In the genomic region with DNA sequence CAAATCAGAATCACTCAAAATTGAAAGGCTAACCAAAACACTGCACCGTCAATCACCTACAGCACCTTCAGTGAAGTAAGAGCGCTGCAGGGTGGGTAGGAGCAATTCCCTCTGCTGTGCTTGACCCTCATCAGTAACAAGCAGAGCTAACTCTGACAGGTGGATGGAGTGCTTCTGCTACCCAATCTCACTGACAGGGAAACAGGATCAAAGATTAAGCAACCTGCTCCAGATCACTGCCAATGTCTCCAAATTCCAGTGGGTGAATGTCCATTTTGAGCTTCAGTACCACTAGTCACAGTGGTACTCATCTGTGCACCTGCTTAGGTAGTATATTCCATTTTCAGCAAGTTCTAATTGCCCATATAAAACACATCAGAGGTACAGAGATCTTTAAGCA, we compare ENCODE assay signal across 25 cellular contexts. TPM values are rescaled to one million over a fixed set of nuclear protein-coding genes. Genes with fewer than 3 reads are reported as not detected.
DNase-seq lines count a peak whose midpoint lies in the region; ATAC-seq and TF ChIP-seq lines count a peak whose summit lies in the region.
"Had no signal": no experiment of that assay in that cellular context is flagged by ENCODE, and none has a peak within 500 bp of the region (broad histone marks: within the 10 kb centered on the region; RNA-seq: fewer than 3 reads in every experiment).

No MANE protein-coding gene starts in this region.

- no peak overlapping the region for H3K4me3 Mint-ChIP-seq in activated CD8-positive, alpha-beta T cell treated with anti-CD3 and anti-CD28 coated beads for 36 hours
- no peak overlapping the region for H3K4me3 Mint-ChIP-seq in activated CD8-positive, alpha-beta T cell treated with anti-CD3 and anti-CD28 coated beads, Interleukin-2, amount 10 ng/mL, durations not matched to agents 7 days and 5 days
- peak overlapping the region in 3 of 4 donors; percentile 29 to 49 (median 36) for H3K4me3 Mint-ChIP-seq in CD4-positive, CD25-positive, alpha-beta regulatory T cell
- H3K4me3 Mint-ChIP-seq in naive thymus-derived CD8-positive, alpha-beta T cell: peak overlapping the region in 8 of 10 donors; percentile 22 to 65 (median 44)

- CTCF ChIA-PET in activated CD8-positive, alpha-beta T cell treated with anti-CD3 and anti-CD28 coated beads for 36 hours (lab: Charles Lee): no interaction called here
- CTCF ChIA-PET in activated CD8-positive, alpha-beta T cell treated with anti-CD3 and anti-CD28 coated beads, Interleukin-2, amount 10 ng/mL, durations not matched to agents 7 days and 5 days (lab: Charles Lee): interaction anchor here (1.2 kb wide), 1 partner anchor 18 kb away, joined by 3 read pairs; no protein-coding TSS in a partner anchor

- intact Hi-C loops in activated CD8-positive, alpha-beta T cell treated with anti-CD3 and anti-CD28 coated beads for 36 hours (cut with micrococcal nuclease): no loop called here

- peaks cover 74% of the 10 kb centered on the region for H3K4me1 ChIP-seq in CD4-positive, CD25-positive, alpha-beta regulatory T cell (ENCODE audit: control insufficient read depth, insufficient read depth, low read length, poor library complexity, severe bottlenecking)

- no peaks in the 10 kb centered on the region for H3K27me3 Mint-ChIP-seq in activated CD8-positive, alpha-beta T cell treated with anti-CD3 and anti-CD28 coated beads for 36 hours
- no peaks in the 10 kb centered on the region for H3K27me3 Mint-ChIP-seq in activated CD8-positive, alpha-beta T cell treated with anti-CD3 and anti-CD28 coated beads, Interleukin-2, amount 10 ng/mL, durations not matched to agents 7 days and 5 days (ENCODE audit: low read depth)
- H3K27me3 Mint-ChIP-seq in CD4-positive, CD25-positive, alpha-beta regulatory T cell: no peaks in the 10 kb centered on the region
- no peaks in the 10 kb centered on the region for H3K27me3 Mint-ChIP-seq in naive thymus-derived CD8-positive, alpha-beta T cell

- no peaks in the 10 kb centered on the region for H3K9me3 Mint-ChIP-seq in activated CD8-positive, alpha-beta T cell treated with anti-CD3 and anti-CD28 coated beads for 36 hours
- no peaks in the 10 kb centered on the region for H3K9me3 Mint-ChIP-seq in activated CD8-positive, alpha-beta T cell treated with anti-CD3 and anti-CD28 coated beads, Interleukin-2, amount 10 ng/mL, durations not matched to agents 7 days and 5 days (ENCODE audit: insufficient read depth)
- no peaks in the 10 kb centered on the region for H3K9me3 Mint-ChIP-seq in CD4-positive, CD25-positive, alpha-beta regulatory T cell
- peaks cover 0 to 2% (median 0%) of the 10 kb centered on the region in 9 donors for H3K9me3 Mint-ChIP-seq in naive thymus-derived CD8-positive, alpha-beta T cell

- POLR2A ChIA-PET in activated CD8-positive, alpha-beta T cell treated with anti-CD3 and anti-CD28 coated beads for 36 hours (lab: Charles Lee): interaction anchor here (1.9 kb wide), 1 partner anchor 26 kb away, joined by 6 read pairs; no protein-coding TSS in a partner anchor
- POLR2A ChIA-PET in activated CD8-positive, alpha-beta T cell treated with anti-CD3 and anti-CD28 coated beads, Interleukin-2, amount 10 ng/mL, durations not matched to agents 7 days and 5 days (lab: Charles Lee): no interaction called here
- POLR2A ChIA-PET in naive thymus-derived CD8-positive, alpha-beta T cell (lab: Charles Lee): no interaction called here

- H3K4me3 ChIP-seq in CD4-positive, CD25-positive, alpha-beta regulatory T cell (ENCODE audit: low read depth, low read length): peak overlapping the region; percentile 50
- H3K4me3 ChIP-seq: K562, left lung, SJSA1, thoracic aorta, vagina had no signal

- H3K9me3 ChIP-seq in CD4-positive, CD25-positive, alpha-beta regulatory T cell (ENCODE audit: control insufficient read depth in 2 of 2, low read length in 2 of 2): no peaks in the 10 kb centered on the region
- H3K9me3 ChIP-seq: left lung, thoracic aorta, vagina had no signal

- H3K27ac Mint-ChIP-seq in activated CD8-positive, alpha-beta T cell treated with anti-CD3 and anti-CD28 coated beads for 36 hours: peak overlapping the region; percentile 66
- H3K27ac Mint-ChIP-seq in activated CD8-positive, alpha-beta T cell treated with anti-CD3 and anti-CD28 coated beads, Interleukin-2, amount 10 ng/mL, durations not matched to agents 7 days and 5 days: no peak overlapping the region
- H3K27ac Mint-ChIP-seq in CD4-positive, CD25-positive, alpha-beta regulatory T cell: peak overlapping the region in 2 of 3 donors; percentile 59 to 65
- peak overlapping the region in 6 of 10 donors; percentile 36 to 80 (median 40) for H3K27ac Mint-ChIP-seq in naive thymus-derived CD8-positive, alpha-beta T cell

- no peak overlapping the region for H3K27ac ChIP-seq in CD4-positive, CD25-positive, alpha-beta regulatory T cell (ENCODE audit: insufficient read depth, low read length, poor library complexity, severe bottlenecking)
- H3K27ac ChIP-seq in VCaP: peak overlapping the region; percentile 86
- H3K27ac ChIP-seq: left lung, SJSA1, thoracic aorta, vagina had no signal

- H3K4me1 Mint-ChIP-seq in activated CD8-positive, alpha-beta T cell treated with anti-CD3 and anti-CD28 coated beads for 36 hours (ENCODE audit: low read depth): peaks cover 68% of the 10 kb centered on the region
- peaks cover 59% of the 10 kb centered on the region for H3K4me1 Mint-ChIP-seq in activated CD8-positive, alpha-beta T cell treated with anti-CD3 and anti-CD28 coated beads, Interleukin-2, amount 10 ng/mL, durations not matched to agents 7 days and 5 days (ENCODE audit: low read depth)
- peaks cover 20 to 89% (median 63%) of the 10 kb centered on the region in 4 donors for H3K4me1 Mint-ChIP-seq in CD4-positive, CD25-positive, alpha-beta regulatory T cell
- peaks cover 36 to 95% (median 83%) of the 10 kb centered on the region in 4 donors for H3K4me1 Mint-ChIP-seq in naive thymus-derived CD8-positive, alpha-beta T cell

- H3K36me3 ChIP-seq in CD4-positive, CD25-positive, alpha-beta regulatory T cell (ENCODE audit: control insufficient read depth, insufficient read depth, low read length): no peaks in the 10 kb centered on the region
- H3K36me3 ChIP-seq: left lung, thoracic aorta, vagina had no signal

- no peak for TF ChIP-seq CTCF in activated CD8-positive, alpha-beta T cell treated with anti-CD3 and anti-CD28 coated beads for 36 hours (IDR thresholded peaks at IDR 0.05)
- TF ChIP-seq CTCF in VCaP (conservative IDR thresholded peaks at IDR 0.05): no peak

- H3K27me3 ChIP-seq in CD4-positive, CD25-positive, alpha-beta regulatory T cell (ENCODE audit: control insufficient read depth, insufficient read depth, low read length): no peaks in the 10 kb centered on the region
- H3K27me3 ChIP-seq: left lung, SJSA1, vagina had no signal

- ATAC-seq in activated CD8-positive, alpha-beta T cell treated with anti-CD3 and anti-CD28 coated beads for 36 hours: no peak
- no peak for ATAC-seq in activated CD8-positive, alpha-beta T cell treated with anti-CD3 and anti-CD28 coated beads, Interleukin-2, amount 10 ng/mL, durations not matched to agents 7 days and 5 days
- no peak for ATAC-seq in CD4-positive, CD25-positive, alpha-beta regulatory T cell (ENCODE audit: low read depth in 2 of 2)
- ATAC-seq in naive thymus-derived CD8-positive, alpha-beta T cell: no peak
- no peak for ATAC-seq in HG03175 (IDR thresholded peaks at IDR 0.05; ENCODE audit: unreplicated experiment)
- ATAC-seq: K562, left lung had no signal

- peaks cover 14% of the 10 kb centered on the region for H3K36me3 Mint-ChIP-seq in activated CD8-positive, alpha-beta T cell treated with anti-CD3 and anti-CD28 coated beads for 36 hours (ENCODE audit: low read depth)
- H3K36me3 Mint-ChIP-seq in activated CD8-positive, alpha-beta T cell treated with anti-CD3 and anti-CD28 coated beads, Interleukin-2, amount 10 ng/mL, durations not matched to agents 7 days and 5 days (ENCODE audit: low read depth): peaks cover 5% of the 10 kb centered on the region
- peaks cover 3% of the 10 kb centered on the region for H3K36me3 Mint-ChIP-seq in CD4-positive, CD25-positive, alpha-beta regulatory T cell
- peaks cover 0 to 3% (median 0%) of the 10 kb centered on the region in 3 donors for H3K36me3 Mint-ChIP-seq in naive thymus-derived CD8-positive, alpha-beta T cell

- DNase-seq in activated CD8-positive, alpha-beta T cell treated with anti-CD3 and anti-CD28 coated beads for 36 hours: no peak
- DNase-seq in activated CD8-positive, alpha-beta T cell treated with anti-CD3 and anti-CD28 coated beads, Interleukin-2, amount 10 ng/mL, durations not matched to agents 7 days and 5 days: no peak
- DNase-seq in CD4-positive, CD25-positive, alpha-beta regulatory T cell: no peak
- DNase-seq in naive thymus-derived CD8-positive, alpha-beta T cell: no peak
- DNase-seq in Kasumi-1 (lab: John Stamatoyannopoulos, UW): no peak
- DNase-seq in SHP77 (lab: John Stamatoyannopoulos, UW): no peak
- DNase-seq: activated CD4-positive, alpha-beta T cell treated with anti-CD3 and anti-CD28 coated beads, Interleukin-2, amount 50 U/mL, for 1 hour; caudate nucleus; DMS 273 treated with DMSO at 0.1 percent for 48 hours; erythroblast; glutamatergic neuron; GOT3; left lung; NCI-H1105 treated with DMSO at 0.1 percent for 48 hours; NCI-H187 treated with DMSO at 0.1 percent for 48 hours; NCI-H510A treated with DMSO at 0.1 percent for 48 hours; nucleus accumbens; RPMI8226; stimulated activated naive CD4-positive, alpha-beta T cell treated with Interleukin-2 at 50 U/mL for 16 hours had no signal

RNA-seq across cellular contexts. Expression of gene BRD4, which starts 25.2 kb away (rescaled TPM):
- total RNA-seq in activated CD8-positive, alpha-beta T cell treated with anti-CD3 and anti-CD28 coated beads for 36 hours: 10 to 100 TPM; 94.3 to 99.6 TPM
- 100 to 1,000 TPM; 102 to 108 TPM for total RNA-seq in activated CD8-positive, alpha-beta T cell treated with anti-CD3 and anti-CD28 coated beads, Interleukin-2, amount 10 ng/mL, durations not matched to agents 7 days and 5 days
- 168 TPM for total RNA-seq in CD4-positive, CD25-positive, alpha-beta regulatory T cell
- 10 to 100 TPM in 1 of 4 donors, 1 to 10 TPM in 3; 6.6 to 12.4 (median 9.3) TPM for polyA plus RNA-seq in CD4-positive, CD25-positive, alpha-beta regulatory T cell
- total RNA-seq in naive thymus-derived CD8-positive, alpha-beta T cell: 100 to 1,000 TPM; 172 to 180 TPM
- polyA plus RNA-seq in naive thymus-derived CD8-positive, alpha-beta T cell: 10 to 100 TPM; 10.6 to 37.2 (median 11.5) TPM

Comparison
In these comparisons a context has a peak if more than half of its experiments do, and no peak if none do; other contexts are left out.
1. H3K4me3 Mint-ChIP-seq: peak in CD4-positive, CD25-positive, alpha-beta regulatory T cell (3 of 4) and naive thymus-derived CD8-positive, alpha-beta T cell (8 of 10); none in activated CD8-positive, alpha-beta T cell treated with anti-CD3 and anti-CD28 coated beads for 36 hours (single experiment) and activated CD8-positive, alpha-beta T cell treated with anti-CD3 and anti-CD28 coated beads, Interleukin-2, amount 10 ng/mL, durations not matched to agents 7 days and 5 days (single experiment).